15 cellular contexts compared by ENCODE assay signal in genomic region chr6:139270249-139270648, GRCh38.
"Had no signal": no experiment of that assay in that cellular context is flagged by ENCODE, and none has a peak within 500 bp of the region (broad histone marks: within the 10 kb centered on the region; RNA-seq: fewer than 3 reads in every experiment).

No MANE protein-coding gene starts in this region.

- H3K9me3 ChIP-seq: esophagus muscularis mucosa, transverse colon, vagina had no signal

- H3K27me3 ChIP-seq: brain microvascular endothelial cell, esophagus muscularis mucosa, transverse colon, vagina had no signal

- H3K4me1 ChIP-seq: transverse colon, vagina had no signal

- H3K36me3 ChIP-seq: brain microvascular endothelial cell, transverse colon, vagina had no signal

- DNase-seq: activated naive CD4-positive, alpha-beta T cell; activated naive CD8-positive, alpha-beta T cell treated with anti-CD3 and anti-CD28 coated beads, Interleukin-2, amount 10 ng/mL, durations not matched to agents 7 days and 5 days; brain microvascular endothelial cell; cortex of kidney; effector CD4-positive, alpha-beta T cell; kidney; mesendoderm; posterior cingulate gyrus; stimulated activated CD4-positive, alpha-beta T cell treated with anti-CD3 and anti-CD28 coated beads, Interleukin-15, amount 100 ng/mL, for 24 hours; stimulated activated CD4-positive, alpha-beta T cell treated with anti-CD3 and anti-CD28 coated beads, Interleukin-4, amount 100 ng/mL, for 1 hour; stimulated activated naive CD8-positive, alpha-beta T cell treated with anti-CD3 and anti-CD28 coated beads, Interleukin-15, Interleukin-2, amounts not matched to agents 100 U/mL and 50 U/mL, for 24 hours; transverse colon had no signal

- H3K27ac ChIP-seq: brain microvascular endothelial cell, esophagus muscularis mucosa, vagina had no signal

- H3K4me3 ChIP-seq: esophagus muscularis mucosa, transverse colon, vagina had no signal

- ATAC-seq: natural killer cell treated with Interleukin-12 subunit alpha and Interleukin-12 subunit beta and Interleukin-15 and Interleukin-18, amount 100 ng/mL, for 72 hours; stimulated activated naive CD8-positive, alpha-beta T cell treated with anti-CD3 and anti-CD28 coated beads, Interleukin-15, Interleukin-2, amounts not matched to agents 100 U/mL and 50 U/mL, for 24 hours had no signal
